ENCODE assay signal across 8 cellular contexts in the genomic region with DNA sequence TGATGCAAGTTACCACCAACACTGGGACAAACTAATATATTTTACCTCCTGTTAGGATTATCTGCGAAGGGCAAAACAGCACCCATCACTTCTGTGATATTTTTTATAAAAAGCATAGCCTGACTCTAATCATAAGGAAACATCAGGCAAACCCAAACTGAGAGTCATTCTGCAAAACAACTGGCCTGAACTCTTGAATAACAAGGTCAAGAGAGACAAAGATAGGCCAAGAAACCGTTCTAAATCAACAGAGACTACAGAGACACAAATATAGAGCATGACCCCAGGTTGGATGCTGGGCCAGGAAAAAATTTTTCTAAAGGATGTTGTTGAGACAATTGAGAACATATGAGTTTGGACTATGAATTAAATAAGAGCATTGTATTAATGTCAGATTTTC.
"Had no signal": no experiment of that assay in that cellular context is flagged by ENCODE, and none has a peak within 500 bp of the region (broad histone marks: within the 10 kb centered on the region; RNA-seq: fewer than 3 reads in every experiment).

No MANE protein-coding gene starts in this region.

- DNase-seq: H9, HCEC 1CT, IMR-90 had no signal

- H3K4me3 ChIP-seq: GM23338, K562 had no signal

- H3K27ac ChIP-seq: HL-60 had no signal

- H3K4me2 ChIP-seq: GM23338 had no signal

- H2AFZ ChIP-seq: GM23338 had no signal

- ATAC-seq: GM23338, K562 had no signal

- FAIRE-seq: H1, H54, K562 had no signal
